ENCODE assay signal across 2 cellular contexts in the genomic region with DNA sequence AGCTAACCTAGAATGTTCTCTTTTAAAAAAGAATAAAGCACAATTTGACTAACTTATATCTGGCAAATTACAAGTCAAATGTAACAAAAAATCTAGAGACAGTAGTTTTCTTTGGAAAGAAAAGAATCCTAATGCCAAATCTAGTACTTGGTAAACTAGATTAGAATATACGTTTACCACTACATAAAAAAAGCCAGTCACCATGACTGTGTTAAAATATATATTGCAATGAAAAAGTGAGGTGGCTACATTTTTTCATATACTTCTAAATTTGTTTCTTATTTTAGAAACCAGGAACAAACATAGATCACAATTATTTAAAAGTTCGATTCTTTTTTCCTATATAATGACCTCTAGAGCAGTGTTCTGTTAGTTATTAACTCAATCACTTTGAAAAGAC.
TF ChIP-seq lines count a peak whose summit lies in the region.

No MANE protein-coding gene starts in this region.

TF ChIP-seq in A549, 52 proteins besides CTCF, POLR2A, EP300 and RAD21:
- no peak for TF ChIP-seq CHD2 (IDR thresholded peaks at IDR 0.05; ENCODE audit: low read length, partially characterized antibody)
- peak; percentile 30; the same call in 1 of the 2 replicates for TF ChIP-seq NFE2L2 (conservative IDR thresholded peaks at IDR 0.05; ENCODE audit: low read length)

TF ChIP-seq in K562, 482 proteins besides CTCF, POLR2A, EP300 and RAD21:
- peak; percentile 15; the same call in 1 of the 2 replicates for TF ChIP-seq MAFK (IDR thresholded peaks at IDR 0.05; ENCODE audit: low read length)
- peak; percentile 78 for TF ChIP-seq MAFG (tag; conservative IDR thresholded peaks at IDR 0.05)
- peak; percentile 45 for TF ChIP-seq NFE2 (IDR thresholded peaks at IDR 0.05; ENCODE audit: low read depth)
- no peak for TF ChIP-seq CBX8 (IDR thresholded peaks at IDR 0.05; ENCODE audit: borderline replicate concordance, extremely low read depth, low read depth, low read length, poor library complexity, severe bottlenecking)
- peak; percentile 86 for TF ChIP-seq ZNF316 (IDR thresholded peaks at IDR 0.05)
- TF ChIP-seq MYNN (IDR thresholded peaks at IDR 0.05) = no peak
- no peak for TF ChIP-seq MYNN (CRISPR knock-in tag; IDR thresholded peaks at IDR 0.05)
- TF ChIP-seq ZEB2 (IDR thresholded peaks at IDR 0.05) = no peak
- TF ChIP-seq C11orf30 (IDR thresholded peaks at IDR 0.05; ENCODE audit: low read depth) = peak; percentile 88
